Comparison of ENCODE assay signal across 1 cellular context in genomic region chr17:57873261-57874057, GRCh38.
TF ChIP-seq lines count a peak whose summit lies in the region.

No MANE protein-coding gene starts in this region.

TF ChIP-seq in WTC11, 78 proteins besides CTCF, POLR2A, EP300 and RAD21 (continued from another document):
- TF ChIP-seq E2F4 (CRISPR knock-in tag; IDR thresholded peaks at IDR 0.05; ENCODE audit: borderline replicate concordance, low read depth) (no peak), ZNF263 (CRISPR knock-in tag; IDR thresholded peaks at IDR 0.05; ENCODE audit: low read depth) (no peak), NFE2L1 (CRISPR knock-in tag; IDR thresholded peaks at IDR 0.05) (no peak)
